In genomic region chr1:58158006-58158405, GRCh38 we compare ENCODE assay signal across 23 cellular contexts.
DNase-seq lines count a peak whose midpoint lies in the region; FAIRE-seq and TF ChIP-seq lines count a peak whose summit lies in the region.
"Had no signal": no experiment of that assay in that cellular context is flagged by ENCODE, and none has a peak within 500 bp of the region (broad histone marks: within the 10 kb centered on the region; RNA-seq: fewer than 3 reads in every experiment).

No MANE protein-coding gene starts in this region.

- H4K91ac ChIP-seq in H1 (replicated peaks; ENCODE audit: insufficient read length, low read length), result no peak overlapping the region

- TF ChIP-seq CTCF in H1 (IDR thresholded peaks at IDR 0.05; ENCODE audit: control extremely low read depth in 1 of 3, insufficient read depth in 1 of 3, low read depth in 1 of 3, low read length in 3 of 3), result no peak

- no peaks in the 10 kb centered on the region for H3K79me1 ChIP-seq in H1 (ENCODE audit: low read depth, low read length)

- H3K36me3 ChIP-seq in HUES48 (ENCODE audit: control insufficient read depth, insufficient read depth, low read length) (no peaks in the 10 kb centered on the region), H1 (ENCODE audit: control insufficient read depth in 2 of 4, insufficient read depth in 4 of 4, low read length in 3 of 4) (no peaks in the 10 kb centered on the region)
- H3K36me3 ChIP-seq: SJSA1 had no signal

- H4K5ac ChIP-seq in H1 (ENCODE audit: insufficient read length, low read depth, low read length), result no peak overlapping the region

- no peaks in the 10 kb centered on the region for H3K27me3 ChIP-seq in HUES48 (ENCODE audit: control insufficient read depth, insufficient read depth, low read length)
- no peaks in the 10 kb centered on the region for H3K27me3 ChIP-seq in H1 (replicated peaks in 1 of 4; ENCODE audit: control insufficient read depth in 3 of 4, extremely low read depth in 1 of 4, insufficient read depth in 3 of 4, low read length in 3 of 4)
- H3K27me3 ChIP-seq: SJSA1 had no signal

- H2AK5ac ChIP-seq in H1 (ENCODE audit: low read depth, low read length), result no peak overlapping the region

- peaks cover 57% of the 10 kb centered on the region for H3K4me1 ChIP-seq in HUES48 (ENCODE audit: control insufficient read depth, insufficient read depth, low read length)
- peaks cover 4 to 22% (median 12%) of the 10 kb centered on the region in 4 experiments; a peak in 6 of 7 replicates for H3K4me1 ChIP-seq in H1 (replicated peaks in 1 of 4; ENCODE audit: control insufficient read depth in 3 of 4, insufficient read depth in 4 of 4, low read length in 3 of 4)
- H3K4me1 ChIP-seq: SJSA1 had no signal

- POLR2A ChIA-PET in H1 (lab: Charles Lee; ENCODE audit: partially characterized antibody), result interaction anchor here (1.4 kb wide), 1 partner anchor 10 kb away, joined by 3 read pairs; no protein-coding TSS in a partner anchor

- no peak for FAIRE-seq in H1 (lab: Jason Lieb, UNC)
- FAIRE-seq: A204.1, GM12878, HepG2 had no signal

- H2AFZ ChIP-seq in H1 (ENCODE audit: low read length), result no peak overlapping the region
- H2AFZ ChIP-seq: PC-9 had no signal

- CTCF ChIA-PET in H1 (lab: Charles Lee; ENCODE audit: partially characterized antibody), result interaction anchor here (0.9 to 6.8 kb wide), 19 partner anchors 8 to 389 kb away, joined by 3 to 54 read pairs (median 3); no protein-coding TSS in a partner anchor

- peak overlapping the region; percentile 89; the same call in 1 of the 2 replicates for H3K18ac ChIP-seq in H1 (ENCODE audit: extremely low read depth, low read length)

- TF ChIP-seq RAD21 in H1 (IDR thresholded peaks at IDR 0.05 in 1 of 2, conservative IDR thresholded peaks at IDR 0.05 in 1 of 2; ENCODE audit: low read depth in 2 of 2, low read length in 2 of 2), result no peak

- H3K9ac ChIP-seq in HUES48 (ENCODE audit: low read depth, low read length) (no peak overlapping the region), H1 (replicated peaks in 1 of 4; ENCODE audit: extremely low read depth in 1 of 4, low read depth in 3 of 4, low read length in 3 of 4) (no peak overlapping the region)

- H4K8ac ChIP-seq in H1 (ENCODE audit: extremely low read depth, insufficient read depth, low read length), result no peak overlapping the region

- H3K56ac ChIP-seq in H1 (replicated peaks; ENCODE audit: insufficient read length, low read depth, low read length), result no peak overlapping the region

- no peak for TF ChIP-seq EP300 in H1 (IDR thresholded peaks at IDR 0.05; ENCODE audit: borderline replicate concordance in 1 of 2, low read depth in 2 of 2, low read length in 2 of 2)

- H3K9me3 ChIP-seq in HUES48 (ENCODE audit: control insufficient read depth, insufficient read depth, low read length) (no peaks in the 10 kb centered on the region), H1 (ENCODE audit: insufficient read depth in 2 of 2, low read depth in 1 of 2, low read length in 1 of 2) (no peaks in the 10 kb centered on the region)
- H3K9me3 ChIP-seq: SJSA1 had no signal

- no peak overlapping the region for H3K4ac ChIP-seq in H1 (replicated peaks; ENCODE audit: insufficient read length, low read depth, low read length)

- H2BK20ac ChIP-seq in H1 (ENCODE audit: low read length), result no peak overlapping the region

- H4K20me1 ChIP-seq in H1 (replicated peaks in 1 of 2; ENCODE audit: control insufficient read depth in 1 of 2, insufficient read depth in 2 of 2, low read length in 2 of 2), result no peaks in the 10 kb centered on the region

- no peaks in the 10 kb centered on the region for H3K79me2 ChIP-seq in H1 (ENCODE audit: control insufficient read depth in 1 of 2, insufficient read depth in 2 of 2, low read length in 2 of 2)

- no peak overlapping the region for H2BK15ac ChIP-seq in H1 (ENCODE audit: low read length)

- peak; percentile 89 for DNase-seq in NCI-H82 (lab: John Stamatoyannopoulos, UW)
- DNase-seq in H1 (ENCODE audit: low read depth in 1 of 2, low spot score in 2 of 2), result no peak
- DNase-seq in stimulated activated CD8-positive, alpha-beta memory T cell treated with anti-CD3 and anti-CD28 coated beads, Interleukin-4, amount 100 ng/mL, for 48 hours, result no peak
- no peak for DNase-seq in SIG-M5 treated with dmso at 0.1 percent for 504 hours (lab: John Stamatoyannopoulos, UW; ENCODE audit: unreplicated experiment)
- no peak for DNase-seq in islet precursor cell
- no peak for DNase-seq in NCI-H1092 treated with DMSO at 0.1 percent for 48 hours (lab: John Stamatoyannopoulos, UW)
- DNase-seq: C1 segment of cervical spinal cord; CD4-positive, alpha-beta memory T cell; COR-L47; DMS79; EL; GDM1; Kasumi-1; MV-4-11; NCI-H1105 treated with DMSO at 0.1 percent for 48 hours; NCI-H446 treated with DMSO at 0.1 percent for 48 hours; PC-9 had no signal

- H2BK120ac ChIP-seq in H1 (replicated peaks; ENCODE audit: low read depth, low read length), result no peak overlapping the region

- no peak overlapping the region for H3K23ac ChIP-seq in H1 (ENCODE audit: insufficient read length)

- peak overlapping the region; percentile 45 to 53; a peak in 3 of 4 replicates for H3K4me2 ChIP-seq in H1 (ENCODE audit: insufficient read depth in 1 of 2, low read depth in 2 of 2, low read length in 2 of 2)
- H3K4me2 ChIP-seq: PC-9 had no signal

- no peak for TF ChIP-seq POLR2A in H1 (IDR thresholded peaks at IDR 0.05; ENCODE audit: control extremely low read depth in 1 of 2, low read depth in 2 of 2, low read length in 2 of 2)

- H3K27ac ChIP-seq in HUES48 (ENCODE audit: low read depth, low read length), result peak overlapping the region; percentile 77
- H3K27ac ChIP-seq in H1 (ENCODE audit: low read depth, low read length), result no peak overlapping the region
- H3K27ac ChIP-seq: HL-60, PC-9, SJSA1 had no signal

- peak overlapping the region; percentile 30; the same call in 1 of the 2 replicates for H2BK5ac ChIP-seq in H1 (ENCODE audit: low read depth, low read length)

- H3K14ac ChIP-seq in H1 (ENCODE audit: insufficient read length), result no peak overlapping the region

- H3K23me2 ChIP-seq in H1 (ENCODE audit: low read depth, low read length), result no peaks in the 10 kb centered on the region

- H2BK12ac ChIP-seq in H1 (ENCODE audit: low read depth, low read length), result no peak overlapping the region

- H3K4me3 ChIP-seq in HUES48 (ENCODE audit: low read depth, low read length) (no peak overlapping the region), H1 (ENCODE audit: extremely low read depth in 1 of 4, insufficient read depth in 2 of 4, low read depth in 3 of 4, low read length in 4 of 4) (peak overlapping the region in 1 of 4 experiments; percentile 4; a peak in 1 of 8 replicates)
- H3K4me3 ChIP-seq: GM12878, PC-9, SJSA1 had no signal

TF ChIP-seq in H1, 55 proteins besides CTCF, POLR2A, EP300 and RAD21 (continues in another document):
- TF ChIP-seq SUZ12 (IDR thresholded peaks at IDR 0.05; ENCODE audit: low read length) (no peak), CBX5 (IDR thresholded peaks at IDR 0.05; ENCODE audit: low read depth, low read length) (no peak), KDM5A (IDR thresholded peaks at IDR 0.05; ENCODE audit: low read length) (no peak)
